In genomic region chr10:98212204-98212603, GRCh38 we compare ENCODE assay signal across 26 cellular contexts. TPM values are rescaled to one million over a fixed set of nuclear protein-coding genes. Genes with fewer than 3 reads are reported as not detected.
A peak's percentile ranks its signal among the peaks of the same experiment; 100 is the strongest.
DNase-seq lines count a peak whose midpoint lies in the region; ATAC-seq, FAIRE-seq and TF ChIP-seq lines count a peak whose summit lies in the region.
"Had no signal": no experiment of that assay in that cellular context is flagged by ENCODE, and none has a peak within 500 bp of the region (broad histone marks: within the 10 kb centered on the region; RNA-seq: fewer than 3 reads in every experiment).

No MANE protein-coding gene starts in this region.

- H3K27me3 Mint-ChIP-seq in activated T-cell treated with anti-CD3 and anti-CD28 coated beads, Interleukin-2, amount 50 U/mL, for 24 hours: no peaks in the 10 kb centered on the region
- H3K27me3 Mint-ChIP-seq: CD8-positive, alpha-beta memory T cell had no signal

- H3K9me3 Mint-ChIP-seq in activated T-cell treated with anti-CD3 and anti-CD28 coated beads, Interleukin-2, amount 50 U/mL, for 24 hours: peaks cover 7% of the 10 kb centered on the region

- DNase-seq in RWPE1 (ENCODE audit: low spot score) (peak; percentile 62), bronchial epithelial cell (ENCODE audit: low read depth) (peak; percentile 78), kidney tubule cell (ENCODE audit: low spot score) (peak; percentile 20), SW 1271 (lab: John Stamatoyannopoulos, UW) (no peak)
- no peak for DNase-seq in activated naive CD4-positive, alpha-beta T cell treated with anti-CD3 and anti-CD28 coated beads, Interleukin-2, amount 50 U/mL, for 16 hours
- no peak for DNase-seq in activated T-cell treated with anti-CD3 and anti-CD28 coated beads, Interleukin-2, amount 50 U/mL, for 24 hours
- DNase-seq: CD8-positive, alpha-beta memory T cell; DMS79 treated with DMSO at 0.1 percent for 48 hours; H9; IMR-90; Karpas-422; NCI-H1105 treated with DMSO at 0.1 percent for 48 hours; NCI-H1694; NCI-H2081 treated with DMSO at 0.1 percent for 48 hours; NCI-H510A; NCI-H774; RPMI8226; SJCRH30 had no signal

- no peak for TF ChIP-seq CTCF in RWPE1 (conservative IDR thresholded peaks at IDR 0.05; ENCODE audit: low read depth)
- TF ChIP-seq CTCF in bronchial epithelial cell (IDR thresholded peaks at IDR 0.05; ENCODE audit: insufficient read depth, low read length, severe bottlenecking): no peak

- CTCF ChIA-PET in RWPE1 (lab: Yijun Ruan, JAX): interaction anchor here (0.7 kb wide), 1 partner anchor 768 kb away, joined by 3 read pairs; no protein-coding TSS in a partner anchor

- no peaks in the 10 kb centered on the region for H3K36me3 ChIP-seq in bronchial epithelial cell (ENCODE audit: control insufficient read depth, insufficient read depth, low read length)

- H3K27ac ChIP-seq in RWPE1: no peak overlapping the region
- H3K27ac ChIP-seq: BLaER1 treated with 17β-estradiol and CSF1 and Interleukin-3, amounts not matched to agents 10 nM and 100 nM; HL-60; SJCRH30 had no signal

- ATAC-seq in HG03469 (IDR thresholded peaks at IDR 0.05; ENCODE audit: unreplicated experiment): no peak

- no peak for TF ChIP-seq RAD21 in Ishikawa (IDR thresholded peaks at IDR 0.05; ENCODE audit: low read depth)

- H3K4me1 Mint-ChIP-seq in activated T-cell treated with anti-CD3 and anti-CD28 coated beads, Interleukin-2, amount 50 U/mL, for 24 hours (ENCODE audit: low read depth): peaks cover 56% of the 10 kb centered on the region
- H3K4me1 Mint-ChIP-seq: H9 had no signal

- no peak overlapping the region for H3K27ac Mint-ChIP-seq in activated T-cell treated with anti-CD3 and anti-CD28 coated beads, Interleukin-2, amount 50 U/mL, for 24 hours

- POLR2A ChIA-PET in RWPE1 (lab: Yijun Ruan, JAX; ENCODE audit: low non-redundant PET): no interaction called here

- FAIRE-seq in bronchial epithelial cell (lab: Jason Lieb, UNC): no peak
- FAIRE-seq: D721Med, HTR-8/SVneo had no signal

- TF ChIP-seq EP300 in Ishikawa (IDR thresholded peaks at IDR 0.05; ENCODE audit: borderline replicate concordance): peak; percentile 78; the same call in 1 of the 2 replicates

- no peak overlapping the region for H3K4me3 ChIP-seq in bronchial epithelial cell (ENCODE audit: low read depth, low read length)
- H3K4me3 ChIP-seq: BLaER1 treated with 17β-estradiol and CSF1 and Interleukin-3, amounts not matched to agents 10 nM and 100 nM; SJCRH30 had no signal

- H3K27me3 ChIP-seq in bronchial epithelial cell (ENCODE audit: control insufficient read depth, insufficient read depth, low read length): no peaks in the 10 kb centered on the region
- H3K27me3 ChIP-seq: BLaER1 treated with 17β-estradiol and CSF1 and Interleukin-3, amounts not matched to agents 10 nM and 100 nM; SJCRH30 had no signal

- peaks cover 88% of the 10 kb centered on the region for H3K36me3 Mint-ChIP-seq in activated T-cell treated with anti-CD3 and anti-CD28 coated beads, Interleukin-2, amount 50 U/mL, for 24 hours (ENCODE audit: low read depth)

- no peak overlapping the region for H3K4me3 Mint-ChIP-seq in activated T-cell treated with anti-CD3 and anti-CD28 coated beads, Interleukin-2, amount 50 U/mL, for 24 hours
- H3K4me3 Mint-ChIP-seq: H9 had no signal

TF ChIP-seq in Ishikawa, 13 proteins besides CTCF, POLR2A, EP300 and RAD21:
- TF ChIP-seq TCF12 (IDR thresholded peaks at IDR 0.05; ENCODE audit: low read depth) (peak; percentile 75), CEBPB (IDR thresholded peaks at IDR 0.05) (peak; percentile 87), YY1 (IDR thresholded peaks at IDR 0.05; ENCODE audit: low read depth) (no peak), FOXM1 (IDR thresholded peaks at IDR 0.05; ENCODE audit: borderline replicate concordance, low read depth) (peak; percentile 52; the same call in 1 of the 2 replicates), TEAD4 (IDR thresholded peaks at IDR 0.05) (peak; percentile 83), EGR1 (IDR thresholded peaks at IDR 0.05) (no peak), TAF1 (IDR thresholded peaks at IDR 0.05; ENCODE audit: low read depth) (no peak), ZBTB7A (IDR thresholded peaks at IDR 0.05; ENCODE audit: low read depth) (no peak), NFIC (IDR thresholded peaks at IDR 0.05) (peak; percentile 94), CREB1 (IDR thresholded peaks at IDR 0.05; ENCODE audit: low read depth) (no peak), REST (IDR thresholded peaks at IDR 0.05; ENCODE audit: low read depth) (no peak)
- TF ChIP-seq, protein P1, sequence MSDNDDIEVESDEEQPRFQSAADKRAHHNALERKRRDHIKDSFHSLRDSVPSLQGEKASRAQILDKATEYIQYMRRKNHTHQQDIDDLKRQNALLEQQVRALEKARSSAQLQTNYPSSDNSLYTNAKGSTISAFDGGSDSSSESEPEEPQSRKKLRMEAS (IDR thresholded peaks at IDR 0.05): no peak
- TF ChIP-seq, protein P2, sequence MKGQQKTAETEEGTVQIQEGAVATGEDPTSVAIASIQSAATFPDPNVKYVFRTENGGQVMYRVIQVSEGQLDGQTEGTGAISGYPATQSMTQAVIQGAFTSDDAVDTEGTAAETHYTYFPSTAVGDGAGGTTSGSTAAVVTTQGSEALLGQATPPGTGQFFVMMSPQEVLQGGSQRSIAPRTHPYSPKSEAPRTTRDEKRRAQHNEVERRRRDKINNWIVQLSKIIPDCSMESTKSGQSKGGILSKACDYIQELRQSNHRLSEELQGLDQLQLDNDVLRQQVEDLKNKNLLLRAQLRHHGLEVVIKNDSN (IDR thresholded peaks at IDR 0.05): no peak
TF ChIP-seq in Ishikawa: peak in this region for 5.

RNA-seq across cellular contexts. Expression of gene LOXL4, which starts 55.8 kb away (rescaled TPM):
- 0.13 and 0.26 TPM in 2 replicates for total RNA-seq in bronchial epithelial cell
- total RNA-seq: A673; CD8-positive, alpha-beta memory T cell; OCI-LY7 had no signal

Comparison
In these comparisons a context has a peak if more than half of its experiments do, and no peak if none do; other contexts are left out.
1. DNase-seq: peak in RWPE1 (single experiment), bronchial epithelial cell (single experiment) and kidney tubule cell (single experiment); none in activated naive CD4-positive, alpha-beta T cell treated with anti-CD3 and anti-CD28 coated beads, Interleukin-2, amount 50 U/mL, for 16 hours (single experiment), activated T-cell treated with anti-CD3 and anti-CD28 coated beads, Interleukin-2, amount 50 U/mL, for 24 hours (single experiment) and SW 1271 (0 of 2).